ENCODE assay signal across 8 cellular contexts in the genomic region with DNA sequence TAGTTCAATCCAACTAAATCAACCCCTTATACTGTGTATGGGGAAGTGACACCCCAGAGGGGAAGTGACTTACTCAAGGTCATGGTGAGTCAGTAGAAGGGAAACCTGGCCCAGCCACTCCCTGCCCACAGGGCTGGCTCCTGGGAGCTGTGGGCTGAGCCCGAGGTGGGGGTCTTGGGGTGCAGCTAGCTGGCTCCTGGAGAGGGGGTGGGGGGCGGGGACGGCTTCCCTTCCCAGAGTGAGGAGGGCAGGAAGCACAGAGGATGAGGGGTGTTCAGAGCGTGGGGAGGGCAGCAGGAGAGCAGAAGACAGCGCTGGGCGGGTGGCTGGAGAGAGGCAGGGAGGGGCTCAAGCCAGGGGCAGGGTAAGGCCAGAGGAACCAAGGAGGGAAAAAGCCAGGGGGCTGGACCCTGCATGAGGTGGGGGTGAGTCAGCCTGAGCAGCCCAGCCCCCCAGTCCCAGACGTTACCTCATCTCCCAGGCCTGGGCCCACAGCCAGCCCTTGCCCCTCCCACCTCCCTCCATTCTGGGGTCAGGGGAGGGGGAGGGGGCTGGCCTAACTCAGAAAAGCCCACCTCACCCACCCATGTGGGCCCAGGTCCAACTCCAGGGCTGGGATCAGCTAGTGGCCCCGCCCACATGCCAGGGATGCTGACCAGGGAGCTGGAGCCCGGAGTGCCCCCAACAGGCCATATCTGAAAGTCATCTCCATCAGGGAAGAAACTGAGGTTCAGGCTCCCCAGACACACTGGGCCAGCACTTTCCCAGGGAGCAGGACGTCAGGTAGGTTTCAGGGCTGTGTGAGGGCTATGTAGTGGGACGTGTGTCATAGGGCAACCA. TPM values are rescaled to one million over a fixed set of nuclear protein-coding genes. Genes with fewer than 3 reads are reported as not detected.
A peak's percentile ranks its signal among the peaks of the same experiment; 100 is the strongest.
DNase-seq lines count a peak whose midpoint lies in the region; ATAC-seq and TF ChIP-seq lines count a peak whose summit lies in the region.

No MANE protein-coding gene starts in this region.

- H3K4me1 Mint-ChIP-seq in osteocyte (ENCODE audit: unreplicated experiment), result peaks cover 69% of the 10 kb centered on the region

- H3K4me2 ChIP-seq in BLaER1, result peak overlapping the region; percentile 98

- no peaks in the 10 kb centered on the region for H3K9me3 ChIP-seq in BLaER1

- DNase-seq in HT1080 (ENCODE audit: low read depth) (peak; percentile 98), fibroblast of villous mesenchyme (ENCODE audit: low read depth) (peak; percentile 91), osteocyte (ENCODE audit: extremely low spot score, unreplicated experiment) (peak; percentile 97), NCI-H2227 treated with DMSO at 0.1 percent for 48 hours (lab: John Stamatoyannopoulos, UW) (no peak), GOT3 (lab: John Stamatoyannopoulos, UW) (no peak)

- peaks cover 86% of the 10 kb centered on the region for H3K4me1 ChIP-seq in BLaER1

- H3K36me3 Mint-ChIP-seq in osteocyte (ENCODE audit: unreplicated experiment), result peaks cover 13% of the 10 kb centered on the region

- H3K9ac ChIP-seq in BLaER1, result peak overlapping the region; percentile 85

- no peaks in the 10 kb centered on the region for H3K27me3 Mint-ChIP-seq in osteocyte (ENCODE audit: unreplicated experiment)

- H4K20me1 ChIP-seq in BLaER1, result peaks cover 69% of the 10 kb centered on the region

- H3K27ac ChIP-seq in BLaER1, result peak overlapping the region; percentile 84
- H3K27ac ChIP-seq in VCaP, result no peak overlapping the region

- peak overlapping the region; percentile 91 for H3K27ac Mint-ChIP-seq in osteocyte (ENCODE audit: unreplicated experiment)

- H3K27me3 ChIP-seq in BLaER1, result no peaks in the 10 kb centered on the region

- H3K36me3 ChIP-seq in BLaER1, result peaks cover 34% of the 10 kb centered on the region

- H3K4me3 Mint-ChIP-seq in osteocyte (ENCODE audit: unreplicated experiment), result peak overlapping the region; percentile 84

- H3K9me3 Mint-ChIP-seq in osteocyte (ENCODE audit: unreplicated experiment), result no peaks in the 10 kb centered on the region

- TF ChIP-seq CTCF in VCaP (conservative IDR thresholded peaks at IDR 0.05), result 0 out of 2 replicates have a peak, but pooled peaks have one; percentile 19
- TF ChIP-seq CTCF in fibroblast of villous mesenchyme (IDR thresholded peaks at IDR 0.05; ENCODE audit: insufficient read depth, low read depth, low read length), result peak; percentile 34
- peak; percentile 53 for TF ChIP-seq CTCF in osteocyte (IDR thresholded peaks at IDR 0.05)

- H3K4me3 ChIP-seq in BLaER1, result peak overlapping the region; percentile 85
- H3K4me3 ChIP-seq in fibroblast of villous mesenchyme (ENCODE audit: low read depth, low read length), result peak overlapping the region; percentile 90

- ATAC-seq in HG03095 (IDR thresholded peaks at IDR 0.05; ENCODE audit: unreplicated experiment), result no peak

RNA-seq across cellular contexts. Expression of gene PDLIM7, which starts 2.8 kb away (rescaled TPM):
- 262 and 269 TPM in 2 replicates for total RNA-seq in HT1080 (2014; rRNA removed; shearing (Covaris generic))
- 222 and 301 TPM in 2 replicates for polyA plus RNA-seq in HT1080 (2015; cell fraction: cytosol; rRNA removed)
- 396 and 418 TPM in 2 replicates for polyA plus RNA-seq in HT1080 (2015; cell fraction: nucleus; rRNA removed)
- total RNA-seq in fibroblast of villous mesenchyme (283 and 383 TPM in 2 replicates), osteocyte (312 and 358 TPM in 2 replicates)

RNA-seq across cellular contexts. Expression of gene DOK3, which starts 15.1 kb away (rescaled TPM):
- 2.3 and 4.4 TPM in 2 replicates for total RNA-seq in HT1080 (2014; rRNA removed; shearing (Covaris generic))
- polyA plus RNA-seq in HT1080 (2015; cell fraction: cytosol; rRNA removed), result 0.53 and 0.71 TPM in 2 replicates
- 3.1 and 4.9 TPM in 2 replicates for polyA plus RNA-seq in HT1080 (2015; cell fraction: nucleus; rRNA removed)
- 2.6 TPM in 2 replicates for total RNA-seq in fibroblast of villous mesenchyme
- total RNA-seq in osteocyte, result 5.5 and 7.2 TPM in 2 replicates

RNA-seq across cellular contexts. Expression of gene DBN1, which starts 21.1 kb away (rescaled TPM):
- total RNA-seq in HT1080 (2014; rRNA removed; shearing (Covaris generic)), result 108 and 118 TPM in 2 replicates
- polyA plus RNA-seq in HT1080 (2015; cell fraction: cytosol; rRNA removed), result 21.5 and 31.0 TPM in 2 replicates
- polyA plus RNA-seq in HT1080 (2015; cell fraction: nucleus; rRNA removed), result 478 and 488 TPM in 2 replicates
- total RNA-seq in fibroblast of villous mesenchyme, result 201 and 214 TPM in 2 replicates
- total RNA-seq in osteocyte, result 248 and 249 TPM in 2 replicates

RNA-seq across cellular contexts. Expression of gene DDX41, which starts 22.2 kb away (rescaled TPM):
- total RNA-seq in HT1080 (2014; rRNA removed; shearing (Covaris generic)), result 131 and 135 TPM in 2 replicates
- 81.3 and 83.7 TPM in 2 replicates for polyA plus RNA-seq in HT1080 (2015; cell fraction: cytosol; rRNA removed)
- 126 and 133 TPM in 2 replicates for polyA plus RNA-seq in HT1080 (2015; cell fraction: nucleus; rRNA removed)
- 56.0 and 56.1 TPM in 2 replicates for total RNA-seq in fibroblast of villous mesenchyme
- total RNA-seq in osteocyte, result 68.7 and 83.1 TPM in 2 replicates

RNA-seq across cellular contexts. Expression of gene PRR7, which starts 48.0 kb away (rescaled TPM):
- total RNA-seq in HT1080 (2014; rRNA removed; shearing (Covaris generic)), result 34.3 and 43.4 TPM in 2 replicates
- polyA plus RNA-seq in HT1080 (2015; cell fraction: cytosol; rRNA removed), result 60.4 and 69.9 TPM in 2 replicates
- polyA plus RNA-seq in HT1080 (2015; cell fraction: nucleus; rRNA removed), result 19.8 and 26.3 TPM in 2 replicates
- total RNA-seq in fibroblast of villous mesenchyme (4.5 and 4.7 TPM in 2 replicates), osteocyte (2.8 and 4.4 TPM in 2 replicates)

Comparison
In these comparisons a context has a peak if more than half of its experiments do, and no peak if none do; other contexts are left out.
1. DNase-seq: peak in HT1080 (single experiment), fibroblast of villous mesenchyme (single experiment) and osteocyte (single experiment); none in NCI-H2227 treated with DMSO at 0.1 percent for 48 hours (single experiment) and GOT3 (single experiment).
2. Peak in every context shown above with its lines, with median percentiles within 50 percentile points of each other: CTCF ChIP-seq.